Comparison of ENCODE assay signal across 21 cellular contexts in genomic region chr6:156336096-156336495, GRCh38.
DNase-seq lines count a peak whose midpoint lies in the region; ATAC-seq and TF ChIP-seq lines count a peak whose summit lies in the region.
"Had no signal": no experiment of that assay in that cellular context is flagged by ENCODE, and none has a peak within 500 bp of the region (broad histone marks: within the 10 kb centered on the region; RNA-seq: fewer than 3 reads in every experiment).

No MANE protein-coding gene starts in this region.

- H3K4me3 ChIP-seq in BE2C (ENCODE audit: low read depth, low read length) (no peak overlapping the region), right atrium auricular region (no peak overlapping the region)
- H3K4me3 ChIP-seq: lung, pancreas, tibial nerve had no signal

- CTCF ChIA-PET in WTC11 (lab: Charles Lee): no interaction called here

- H3K9me3 ChIP-seq in BE2C (no peaks in the 10 kb centered on the region), right atrium auricular region (peaks cover 0 to 22% of the 10 kb centered on the region in 2 donors)
- H3K9me3 ChIP-seq: pancreas had no signal

- H3K36me3 Mint-ChIP-seq in WTC11: peaks cover 24% of the 10 kb centered on the region
- peaks cover 4% of the 10 kb centered on the region for H3K36me3 Mint-ChIP-seq in activated T-cell treated with anti-CD3 and anti-CD28 coated beads, Interleukin-2, amount 50 U/mL, for 4 hours (ENCODE audit: insufficient read depth)

- H3K27ac ChIP-seq in right atrium auricular region: no peak overlapping the region
- H3K27ac ChIP-seq: pancreas, tibial nerve had no signal

- DNase-seq in BE2C: peak; percentile 59
- peak; percentile 18 for DNase-seq in HuH-7 (ENCODE audit: low spot score)
- DNase-seq in WTC11 (ENCODE audit: low spot score): no peak
- peak; percentile 80 for DNase-seq in left kidney (ENCODE audit: low read depth, low spot score)
- no peak for DNase-seq in right atrium auricular region (ENCODE audit: low spot score)
- no peak for DNase-seq in activated T-cell treated with anti-CD3 and anti-CD28 coated beads, Interleukin-2, amount 50 U/mL, for 4 hours
- DNase-seq in NOMO-1 treated with DMSO at 0.1 percent for 48 hours (lab: John Stamatoyannopoulos, UW; ENCODE audit: unreplicated experiment): no peak
- DNase-seq: activated B cell treated with CpG ODN at 0.5 μM for 24 hours; activated CD4-positive, alpha-beta memory T cell treated with anti-CD3 and anti-CD28 coated beads, Interleukin-2, amount 10 ng/mL, durations not matched to agents 7 days and 5 days; activated naive CD4-positive, alpha-beta T cell treated with Interleukin-2 at 50 U/mL for 16 hours; activated T-cell treated with anti-CD3 and anti-CD28 coated beads, Interleukin-2, amount 50 U/mL, for 1 hour; COR-L47; NCI-H1436 treated with DMSO at 0.1 percent for 48 hours; NCI-H226; stimulated activated CD4-positive, alpha-beta T cell treated with anti-CD3 and anti-CD28 coated beads, Interleukin-1b, Interleukin-23, amount 100 ng/mL, for 48 hours had no signal

- no peaks in the 10 kb centered on the region; the same call in none of the 2 replicates for H3K4me1 ChIP-seq in BE2C
- H3K4me1 ChIP-seq in right atrium auricular region: no peaks in the 10 kb centered on the region
- H3K4me1 ChIP-seq: pancreas, tibial nerve had no signal

- no peak for TF ChIP-seq CTCF in BE2C (IDR thresholded peaks at IDR 0.05; ENCODE audit: low read depth, low read length)
- TF ChIP-seq CTCF in WTC11 (IDR thresholded peaks at IDR 0.05): no peak
- TF ChIP-seq CTCF in right atrium auricular region (IDR thresholded peaks at IDR 0.05): no peak

- peaks cover 28% of the 10 kb centered on the region for H3K9me3 Mint-ChIP-seq in WTC11
- H3K9me3 Mint-ChIP-seq in activated T-cell treated with anti-CD3 and anti-CD28 coated beads, Interleukin-2, amount 50 U/mL, for 4 hours: peaks cover 19% of the 10 kb centered on the region

- H3K36me3 ChIP-seq in BE2C (no peaks in the 10 kb centered on the region), right atrium auricular region (no peaks in the 10 kb centered on the region)
- H3K36me3 ChIP-seq: pancreas, tibial nerve had no signal

- POLR2A ChIA-PET in WTC11 (lab: Charles Lee): no interaction called here

- H3K27me3 Mint-ChIP-seq in WTC11 (ENCODE audit: low read depth): peaks cover 4% of the 10 kb centered on the region; the same call in 1 of the 2 replicates
- peaks cover 1% of the 10 kb centered on the region for H3K27me3 Mint-ChIP-seq in activated T-cell treated with anti-CD3 and anti-CD28 coated beads, Interleukin-2, amount 50 U/mL, for 4 hours (ENCODE audit: low read depth)
- H3K27me3 Mint-ChIP-seq: activated CD4-positive, alpha-beta memory T cell treated with anti-CD3 and anti-CD28 coated beads, Interleukin-2, amount 10 ng/mL, durations not matched to agents 7 days and 5 days; stimulated activated naive CD8-positive, alpha-beta T cell treated with anti-CD3 and anti-CD28 coated beads, Interleukin-15, Interleukin-2, amounts not matched to agents 100 ng/mL and 50 ng/mL, for 24 hours had no signal

- ATAC-seq in WTC11: peak; percentile 48
- no peak for ATAC-seq in activated T-cell treated with anti-CD3 and anti-CD28 coated beads, Interleukin-2, amount 50 U/mL, for 4 hours

- H3K4me1 Mint-ChIP-seq in WTC11: peaks cover 8% of the 10 kb centered on the region
- no peaks in the 10 kb centered on the region for H3K4me1 Mint-ChIP-seq in activated T-cell treated with anti-CD3 and anti-CD28 coated beads, Interleukin-2, amount 50 U/mL, for 4 hours (ENCODE audit: low read depth)
- H3K4me1 Mint-ChIP-seq: activated CD4-positive, alpha-beta memory T cell treated with anti-CD3 and anti-CD28 coated beads, Interleukin-2, amount 10 ng/mL, durations not matched to agents 7 days and 5 days; central memory CD8-positive, alpha-beta T cell had no signal

- H3K27ac Mint-ChIP-seq in WTC11: no peak overlapping the region
- H3K27ac Mint-ChIP-seq: activated B cell treated with CpG ODN at 0.5 μM for 24 hours; activated CD4-positive, alpha-beta memory T cell treated with anti-CD3 and anti-CD28 coated beads, Interleukin-2, amount 10 ng/mL, durations not matched to agents 7 days and 5 days; stimulated activated naive CD8-positive, alpha-beta T cell treated with anti-CD3 and anti-CD28 coated beads, Interleukin-15, Interleukin-2, amounts not matched to agents 100 ng/mL and 50 ng/mL, for 24 hours; T-helper 1 cell treated with Interleukin-12 subunit alpha and Interleukin-12 subunit beta and Interleukin-4 antibody, amounts not matched to agents 30 μg/mL and 1 μg/mL, for 36 hours had no signal

- no peak overlapping the region for H3K4me3 Mint-ChIP-seq in WTC11
- no peak overlapping the region for H3K4me3 Mint-ChIP-seq in activated T-cell treated with anti-CD3 and anti-CD28 coated beads, Interleukin-2, amount 50 U/mL, for 4 hours
- H3K4me3 Mint-ChIP-seq: activated B cell treated with CpG ODN at 0.5 μM for 24 hours; activated CD4-positive, alpha-beta memory T cell treated with anti-CD3 and anti-CD28 coated beads, Interleukin-2, amount 10 ng/mL, durations not matched to agents 7 days and 5 days; central memory CD8-positive, alpha-beta T cell; stimulated activated naive CD8-positive, alpha-beta T cell treated with anti-CD3 and anti-CD28 coated beads, Interleukin-15, Interleukin-2, amounts not matched to agents 100 ng/mL and 50 ng/mL, for 24 hours; T-helper 1 cell treated with Interleukin-12 subunit alpha and Interleukin-12 subunit beta and Interleukin-4 antibody, amounts not matched to agents 30 μg/mL and 1 μg/mL, for 36 hours had no signal

- no peaks in the 10 kb centered on the region for H3K27me3 ChIP-seq in BE2C
- no peaks in the 10 kb centered on the region for H3K27me3 ChIP-seq in right atrium auricular region
- H3K27me3 ChIP-seq: pancreas, tibial nerve had no signal

TF ChIP-seq in WTC11, 78 proteins besides CTCF, POLR2A, EP300 and RAD21 (continues in another document):
- TF ChIP-seq ERG (CRISPR knock-in tag; IDR thresholded peaks at IDR 0.05) (no peak), PRDM15 (CRISPR knock-in tag; IDR thresholded peaks at IDR 0.05) (no peak), ZNF396 (CRISPR knock-in tag; IDR thresholded peaks at IDR 0.05; ENCODE audit: borderline replicate concordance) (no peak), GABPB1 (CRISPR knock-in tag; IDR thresholded peaks at IDR 0.05) (no peak), HMGXB4 (CRISPR knock-in tag; IDR thresholded peaks at IDR 0.05) (no peak), HMGA2 (CRISPR knock-in tag; IDR thresholded peaks at IDR 0.05) (no peak)

Comparison
In these comparisons a context has a peak if more than half of its experiments do, and no peak if none do; other contexts are left out.
1. DNase-seq: peak in BE2C (single experiment), HuH-7 (single experiment) and left kidney (single experiment); none in WTC11 (single experiment), right atrium auricular region (single experiment), activated T-cell treated with anti-CD3 and anti-CD28 coated beads, Interleukin-2, amount 50 U/mL, for 4 hours (single experiment) and NOMO-1 treated with DMSO at 0.1 percent for 48 hours (single experiment).